In genomic region chr7:22876986-22877729, GRCh38 we compare ENCODE assay signal across 19 cellular contexts. TPM values are rescaled to one million over a fixed set of nuclear protein-coding genes. Genes with fewer than 3 reads are reported as not detected.
DNase-seq lines count a peak whose midpoint lies in the region; ATAC-seq, FAIRE-seq and TF ChIP-seq lines count a peak whose summit lies in the region.
"Had no signal": no experiment of that assay in that cellular context is flagged by ENCODE, and none has a peak within 500 bp of the region (broad histone marks: within the 10 kb centered on the region; RNA-seq: fewer than 3 reads in every experiment).

No MANE protein-coding gene starts in this region.

- no peaks in the 10 kb centered on the region for H3K36me3 Mint-ChIP-seq in effector memory CD8-positive, alpha-beta T cell (ENCODE audit: insufficient read depth)

- H3K27me3 Mint-ChIP-seq in effector memory CD8-positive, alpha-beta T cell = no peaks in the 10 kb centered on the region

- 0 out of 5 replicates have a peak, but pooled peaks cover 0 to 4% of the 10 kb centered on the region in 2 experiments for H3K27me3 ChIP-seq in K562 (ENCODE audit: control insufficient read depth in 2 of 2, insufficient read depth in 2 of 2, low read length in 2 of 2)
- H3K27me3 ChIP-seq: BE2C had no signal

- H3K79me2 ChIP-seq in K562 (ENCODE audit: control insufficient read depth, insufficient read depth, low read length) = no peaks in the 10 kb centered on the region

- 18% methylated on average over 1 of the region's 1 CpG for WGBS in K562 (ENCODE audit: insufficient coverage, low coverage, missing lambda C conversion rate)

- POLR2A ChIA-PET in K562 (lab: Yijun Ruan, JAX) = interaction anchor here (0.9 to 2.5 kb wide), 2 partner anchors 10 to 14 kb away, joined by 3 to 12 read pairs; no protein-coding TSS in a partner anchor

- peaks cover 3% of the 10 kb centered on the region; the same call in 1 of the 2 replicates for H3K9me3 ChIP-seq in K562 (replicated peaks; ENCODE audit: control insufficient read depth, insufficient read depth, low read depth, low read length)
- H3K9me3 ChIP-seq: BE2C had no signal

- H4K20me1 ChIP-seq in K562 (replicated peaks; ENCODE audit: control insufficient read depth, insufficient read depth, low read length) = no peaks in the 10 kb centered on the region

- H3K4me3 ChIP-seq in K562 = no peak overlapping the region

- no peaks in the 10 kb centered on the region for H3K9me1 ChIP-seq in K562 (ENCODE audit: control insufficient read depth, insufficient read depth, low read length)

- CTCF ChIA-PET in K562 (lab: Yijun Ruan, JAX; ENCODE audit: low intra/inter-chr PET ratio) = no interaction called here

- TF ChIP-seq CTCF in K562 (IDR thresholded peaks at IDR 0.05 in 2 of 3, conservative IDR thresholded peaks at IDR 0.05 in 1 of 3; ENCODE audit: insufficient read depth in 2 of 3, low read depth in 1 of 3, low read length in 3 of 3) = no peak

- DNase-seq in NCI-H82 (lab: John Stamatoyannopoulos, UW) = peak; percentile 47
- no peak for DNase-seq in NCI-H82 treated with DMSO at 0.1 percent for 48 hours (lab: John Stamatoyannopoulos, UW; ENCODE audit: unreplicated experiment)
- peak; percentile 51 for DNase-seq in NCI-H146 (lab: John Stamatoyannopoulos, UW)
- DNase-seq in K562 (ENCODE audit: extremely low read depth in 1 of 4, low spot score in 3 of 4) = no peak
- no peak for DNase-seq in posterior cingulate gyrus
- no peak for DNase-seq in effector memory CD8-positive, alpha-beta T cell
- DNase-seq: BE2C; DND-41; IMR-90; NCI-H187; NCI-H2107; NCI-H345; NCI-H526; NK-92 treated with Interleukin-12 subunit alpha and Interleukin-12 subunit beta, amount 100 ng/mL, for 24 hours; SIG-M5; T-helper 1 cell had no signal

- ATAC-seq in K562 = no peak
- ATAC-seq in HG02938 (IDR thresholded peaks at IDR 0.05; ENCODE audit: unreplicated experiment) = no peak
- no peak for ATAC-seq in effector memory CD8-positive, alpha-beta T cell (replicated peaks)

- H3K4me3 Mint-ChIP-seq in effector memory CD8-positive, alpha-beta T cell = no peak overlapping the region

- no peaks in the 10 kb centered on the region for H3K36me3 ChIP-seq in K562 (ENCODE audit: control insufficient read depth, insufficient read depth, low read length)
- H3K36me3 ChIP-seq: BE2C had no signal

- H3K4me1 ChIP-seq in K562 (replicated peaks in 1 of 2; ENCODE audit: control insufficient read depth in 2 of 2, insufficient read depth in 2 of 2, low read length in 2 of 2) = no peaks in the 10 kb centered on the region
- H3K4me1 ChIP-seq: BE2C had no signal

- FAIRE-seq in K562 (lab: Jason Lieb, UNC) = peak; percentile 32
- FAIRE-seq: GM12892, GM18507 had no signal

- no peak for TF ChIP-seq POLR2A in K562 (conservative IDR thresholded peaks at IDR 0.05)

- H3K9me3 Mint-ChIP-seq in effector memory CD8-positive, alpha-beta T cell = no peaks in the 10 kb centered on the region

- no peak for TF ChIP-seq EP300 in K562 (IDR thresholded peaks at IDR 0.05; ENCODE audit: low read length)

- no peak overlapping the region for H3K4me2 ChIP-seq in K562 (ENCODE audit: insufficient read depth, low read length)

- intact Hi-C loops in K562 (cut with micrococcal nuclease) = no loop called here
- intact Hi-C loops in posterior cingulate gyrus (cut with DNase I) = no loop called here

- BruUV-seq in K562 (replicated peaks; lab: Mats Ljungman, UMichigan) = no TSS peak

- no peak overlapping the region for H3K9ac ChIP-seq in K562 (ENCODE audit: insufficient read depth in 1 of 2, low read depth in 2 of 2, low read length in 2 of 2)

- TF ChIP-seq RAD21 in K562 (CRISPR knock-in tag; conservative IDR thresholded peaks at IDR 0.05 in 1 of 2, IDR thresholded peaks at IDR 0.05 in 1 of 2) = no peak

- H3K4me1 Mint-ChIP-seq in effector memory CD8-positive, alpha-beta T cell (ENCODE audit: low read depth in 2 of 2) = no peaks in the 10 kb centered on the region

- in situ Hi-C loops in K562 (cut with MboI) = no loop called here

- H3K27ac Mint-ChIP-seq in effector memory CD8-positive, alpha-beta T cell = no peak overlapping the region

- no peak overlapping the region for H2AFZ ChIP-seq in K562 (ENCODE audit: low read depth, low read length)

- no peak overlapping the region for H3K27ac ChIP-seq in K562 (ENCODE audit: extremely low read depth, low read depth, low read length)

TF ChIP-seq in K562, 482 proteins besides CTCF, POLR2A, EP300 and RAD21:
- TF ChIP-seq TGIF2 (CRISPR knock-in tag; IDR thresholded peaks at IDR 0.05) (no peak), NFIC (IDR thresholded peaks at IDR 0.05) (0 out of 2 replicates have a peak, but pooled peaks have one; percentile 18)
TF ChIP-seq in K562: peak in this region for 1.

RNA-seq across cellular contexts. Expression of gene TOMM7, which starts 54.5 kb away (rescaled TPM):
- 33.0 and 56.7 TPM in 2 replicates for total RNA-seq in K562 (2011; cell fraction: chromatin; rRNA removed; ENCODE audit: low replicate concordance)
- 99.1 and 138 TPM in 2 replicates for total RNA-seq in K562 (2011; cell fraction: nucleolus; rRNA removed)
- 91.9 and 144 TPM in 2 replicates for total RNA-seq in K562 (2011; cell fraction: nucleoplasm; rRNA removed)
- total RNA-seq in K562 (2014; rRNA removed) (254 and 299 TPM in 2 replicates), K562 (2014; rRNA removed; fragmentation: Illumina TruSeq; extraction: Trizol) (527 and 643 TPM in 2 replicates), K562 (2015; rRNA removed; fragmentation: Illumina TruSeq; extraction: Trizol) (301 and 309 TPM in 2 replicates), K562 (2021) (421 and 457 TPM in 2 replicates)
- polyA plus RNA-seq in K562 (2011; rRNA removed) (1,717 and 2,316 TPM in 2 replicates), K562 (2014; fragmentation: Illumina TruSeq; extraction: Trizol) (263 and 283 TPM in 2 replicates), K562 (2014; fragmentation: Nextera tagmentation; extraction: Ambion mirVana) (100 to 1,000 TPM; 787 to 797 TPM), K562 (2014; rRNA removed) (564 and 638 TPM in 2 replicates)
- 211 and 453 TPM in 2 replicates for polyA plus RNA-seq in K562 (2011; cell fraction: cytosol; rRNA removed)
- polyA plus RNA-seq in K562 (2011; cell fraction: nucleus; rRNA removed) = 114 and 243 TPM in 2 replicates
- 614 and 759 TPM in 2 replicates for polyA plus RNA-seq in K562 (2012)
- polyA minus RNA-seq in K562 (2011; rRNA and poly(A)+ RNA removed) = 96.8 and 124 TPM in 2 replicates
- 53.5 and 72.6 TPM in 2 replicates for polyA minus RNA-seq in K562 (2011; cell fraction: cytosol; rRNA and poly(A)+ RNA removed)
- 31.4 and 79.2 TPM in 2 replicates for polyA minus RNA-seq in K562 (2011; cell fraction: nucleus; rRNA and poly(A)+ RNA removed)

Comparison
In these comparisons a context has a peak if more than half of its experiments do, and no peak if none do; other contexts are left out.
1. DNase-seq: peak in NCI-H82 (single experiment) and NCI-H146 (single experiment); none in NCI-H82 treated with DMSO at 0.1 percent for 48 hours (single experiment), K562 (0 of 4), posterior cingulate gyrus (0 of 10) and effector memory CD8-positive, alpha-beta T cell (0 of 3).